ENCODE assay signal across 1 cellular context in the genomic region with DNA sequence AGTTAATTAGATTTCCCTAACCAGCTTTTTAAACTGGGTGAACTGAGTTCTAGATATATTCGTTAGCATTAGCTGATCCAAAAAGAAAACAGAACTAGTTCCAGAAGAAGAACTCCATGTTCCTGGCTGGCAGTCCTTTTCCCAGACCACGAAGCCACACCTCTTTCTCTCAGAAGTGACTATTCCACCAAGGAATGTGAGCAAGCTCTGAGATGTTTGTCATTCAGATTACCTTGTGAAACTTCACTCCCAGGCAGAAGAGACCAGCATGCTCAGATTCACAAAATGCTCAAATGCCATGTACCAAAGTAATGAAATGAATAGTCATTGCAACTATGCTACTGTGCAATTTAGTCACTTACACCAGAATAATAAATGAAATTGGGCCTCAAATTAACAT.
TF ChIP-seq lines count a peak whose summit lies in the region.

No MANE protein-coding gene starts in this region.

TF ChIP-seq in HepG2, 621 proteins besides CTCF, POLR2A, EP300 and RAD21 (continued from another document):
- no peak for TF ChIP-seq MLXIP (CRISPR knock-in tag; IDR thresholded peaks at IDR 0.05; ENCODE audit: borderline replicate concordance)
- TF ChIP-seq, protein P1, sequence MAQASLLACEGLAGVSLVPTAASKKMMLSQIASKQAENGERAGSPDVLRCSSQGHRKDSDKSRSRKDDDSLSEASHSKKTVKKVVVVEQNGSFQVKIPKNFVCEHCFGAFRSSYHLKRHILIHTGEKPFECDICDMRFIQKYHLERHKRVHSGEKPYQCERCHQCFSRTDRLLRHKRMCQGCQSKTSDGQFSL (CRISPR knock-in tag; IDR thresholded peaks at IDR 0.05), result no peak
- no peak for TF ChIP-seq ZNF615 (CRISPR knock-in tag; IDR thresholded peaks at IDR 0.05; ENCODE audit: borderline replicate concordance)
- no peak for TF ChIP-seq IRF1 (CRISPR knock-in tag; IDR thresholded peaks at IDR 0.05; ENCODE audit: low read depth)
- no peak for TF ChIP-seq TEF (CRISPR knock-in tag; IDR thresholded peaks at IDR 0.05)
